ENCODE assay signal across 7 cellular contexts in genomic region chr18:111292-112014, GRCh38. TPM values are rescaled to one million over a fixed set of nuclear protein-coding genes. Genes with fewer than 3 reads are reported as not detected.
DNase-seq lines count a peak whose midpoint lies in the region; ATAC-seq and TF ChIP-seq lines count a peak whose summit lies in the region.

No MANE protein-coding gene starts in this region.

- H3K9ac ChIP-seq in liver (ENCODE audit: low read depth in 1 of 2, low read length in 2 of 2) = peak overlapping the region in 1 of 2 donors; percentile 7

- H3K36me3 ChIP-seq in liver (ENCODE audit: control insufficient read depth in 4 of 4, insufficient read depth in 3 of 4, low read depth in 1 of 4, low read length in 3 of 4) = no peaks in the 10 kb centered on the region

- ATAC-seq in GM21381 (IDR thresholded peaks at IDR 0.05; ENCODE audit: unreplicated experiment) = peak; percentile 31
- peak; percentile 21 to 77 (median 62) for ATAC-seq in T-cell (replicated peaks in 1 of 4)
- peak; percentile 26 for ATAC-seq in central memory CD8-positive, alpha-beta T cell (replicated peaks; ENCODE audit: extremely low read depth, poor library complexity, severe bottlenecking)
- ATAC-seq in HG03432 (IDR thresholded peaks at IDR 0.05; ENCODE audit: unreplicated experiment) = no peak

- TF ChIP-seq CTCF in liver (IDR thresholded peaks at IDR 0.05; ENCODE audit: low read depth, low read length, missing input control) = no peak

- H3K27me3 Mint-ChIP-seq in T-cell = peaks cover 0 to 8% of the 10 kb centered on the region in 2 donors
- H3K27me3 Mint-ChIP-seq in central memory CD8-positive, alpha-beta T cell = no peaks in the 10 kb centered on the region

- H3K27me3 ChIP-seq in liver (ENCODE audit: control insufficient read depth in 4 of 4, insufficient read depth in 4 of 4, low read length in 3 of 4) = no peaks in the 10 kb centered on the region

- peak overlapping the region; percentile 77 to 83 (median 82) for H3K4me3 Mint-ChIP-seq in T-cell
- peak overlapping the region; percentile 83 for H3K4me3 Mint-ChIP-seq in central memory CD8-positive, alpha-beta T cell

- POLR2A ChIA-PET in T-cell (lab: Charles Lee) = no interaction called here

- TF ChIP-seq RAD21 in liver (IDR thresholded peaks at IDR 0.05) = no peak

- peak overlapping the region; percentile 40 to 57 (median 47) for H3K4me3 ChIP-seq in liver (ENCODE audit: low read depth in 1 of 3, low read length in 3 of 3)

- peaks cover 0 to 2% (median 0%) of the 10 kb centered on the region in 4 donors for H3K9me3 ChIP-seq in liver (ENCODE audit: control insufficient read depth in 4 of 4, low read length in 3 of 4)

- H3K27ac ChIP-seq in liver (ENCODE audit: low read depth in 1 of 2, low read length in 2 of 2) = peak overlapping the region; percentile 73

- peaks cover 24 to 32% (median 25%) of the 10 kb centered on the region in 3 donors for H3K9me3 Mint-ChIP-seq in T-cell
- peaks cover 25% of the 10 kb centered on the region for H3K9me3 Mint-ChIP-seq in central memory CD8-positive, alpha-beta T cell

- DNase-seq in T-cell (peak in 33 of 34 experiments; percentile 21 to 80 (median 60)), NCI-H1417 treated with DMSO at 0.1 percent for 48 hours (lab: John Stamatoyannopoulos, UW) (no peak)
- peak; percentile 50 to 73 for DNase-seq in central memory CD8-positive, alpha-beta T cell (ENCODE audit: low spot score in 2 of 2)
- DNase-seq in stimulated activated CD4-positive, alpha-beta T cell treated with anti-CD3 and anti-CD28 coated beads, TNF-alpha, amount 100 ng/mL, for 4 hours (ENCODE audit: low read depth in 3 of 3) = peak in 2 of 3 experiments; percentile 39 to 42

- H3K4me1 ChIP-seq in liver (ENCODE audit: control insufficient read depth in 4 of 4, insufficient read depth in 4 of 4, low read length in 3 of 4) = peaks cover 0 to 4% (median 1%) of the 10 kb centered on the region in 4 donors

- 21% methylated on average over 42 of the region's 42 CpGs for WGBS in liver

- H3K36me3 Mint-ChIP-seq in T-cell = peaks cover 3% of the 10 kb centered on the region
- peaks cover 6% of the 10 kb centered on the region for H3K36me3 Mint-ChIP-seq in central memory CD8-positive, alpha-beta T cell (ENCODE audit: insufficient read depth)

- CTCF ChIA-PET in T-cell (lab: Charles Lee) = no interaction called here

- peaks cover 10% of the 10 kb centered on the region in 3 donors for H3K4me1 Mint-ChIP-seq in T-cell
- peaks cover 9% of the 10 kb centered on the region for H3K4me1 Mint-ChIP-seq in central memory CD8-positive, alpha-beta T cell

- peak overlapping the region; percentile 86 to 88 for H3K27ac Mint-ChIP-seq in T-cell
- peak overlapping the region; percentile 91 for H3K27ac Mint-ChIP-seq in central memory CD8-positive, alpha-beta T cell (ENCODE audit: low read depth)

TF ChIP-seq in liver, 16 proteins besides CTCF, POLR2A, EP300 and RAD21:
- TF ChIP-seq SP1 (IDR thresholded peaks at IDR 0.05) (no peak), HNF4G (IDR thresholded peaks at IDR 0.05) (no peak), YY1 (IDR thresholded peaks at IDR 0.05) (no peak), TAF1 (conservative IDR thresholded peaks at IDR 0.05) (no peak), EGR1 (IDR thresholded peaks at IDR 0.05; ENCODE audit: low read depth in 2 of 2) (no peak), FOXA2 (IDR thresholded peaks at IDR 0.05) (no peak), ATF3 (IDR thresholded peaks at IDR 0.05) (no peak), NR2F2 (IDR thresholded peaks at IDR 0.05) (no peak), RXRA (IDR thresholded peaks at IDR 0.05) (no peak), JUND (IDR thresholded peaks at IDR 0.05) (no peak), REST (IDR thresholded peaks at IDR 0.05) (no peak), ZBTB33 (IDR thresholded peaks at IDR 0.05) (no peak), MAX (IDR thresholded peaks at IDR 0.05) (no peak), FOXA1 (IDR thresholded peaks at IDR 0.05) (no peak), HNF4A (conservative IDR thresholded peaks at IDR 0.05) (no peak), GABPA (IDR thresholded peaks at IDR 0.05 in 1 of 2, conservative IDR thresholded peaks at IDR 0.05 in 1 of 2) (no peak)

RNA-seq across cellular contexts. Expression of gene USP14, which starts 46.9 kb away (rescaled TPM):
- total RNA-seq in T-cell = 10 to 100 TPM; 36.8 to 48.0 (median 38.0) TPM
- total RNA-seq in liver = 10 to 100 TPM; 20.9 to 28.3 TPM
- polyA plus RNA-seq in liver = 10 to 100 TPM; 16.2 to 20.6 TPM
